In the genomic region with DNA sequence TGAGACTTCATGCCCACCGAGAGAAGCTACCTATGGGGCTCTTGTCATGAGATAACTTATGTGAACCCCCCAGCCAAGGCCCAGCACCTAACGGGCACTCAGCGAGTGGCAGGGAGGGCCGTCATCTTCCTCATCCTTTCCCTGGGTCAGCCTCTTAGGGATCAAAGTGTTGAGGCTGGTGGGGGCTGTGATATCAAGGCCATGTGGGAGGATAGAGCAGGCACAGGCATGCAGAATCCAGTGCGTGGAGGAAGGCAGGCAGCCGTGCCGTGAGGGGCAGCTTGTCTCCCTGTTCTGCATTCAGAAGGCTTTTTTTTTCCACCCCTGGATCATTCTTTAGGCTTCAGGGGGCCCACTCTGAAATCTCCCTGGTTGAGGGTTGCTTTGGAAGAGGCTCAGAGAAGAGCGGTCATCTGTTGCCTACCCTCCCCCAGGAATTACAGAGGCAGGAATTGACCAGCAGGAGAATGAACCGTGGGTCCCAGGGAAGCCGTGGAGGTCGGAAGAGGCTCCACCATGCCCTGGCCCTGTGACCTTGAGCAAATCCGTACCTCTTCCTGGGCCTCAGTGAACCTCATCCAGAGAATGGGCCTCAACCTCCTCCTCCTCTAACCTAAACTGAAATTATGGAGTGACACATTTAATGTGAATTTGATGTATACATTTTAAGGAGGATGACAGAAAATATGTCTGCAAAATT, we compare ENCODE assay signal across 16 cellular contexts.
DNase-seq lines count a peak whose midpoint lies in the region; ATAC-seq and FAIRE-seq lines count a peak whose summit lies in the region.
"Had no signal": no experiment of that assay in that cellular context is flagged by ENCODE, and none has a peak within 500 bp of the region (broad histone marks: within the 10 kb centered on the region; RNA-seq: fewer than 3 reads in every experiment).

No MANE protein-coding gene starts in this region.

- DNase-seq in DMS79 treated with DMSO at 0.1 percent for 48 hours (lab: John Stamatoyannopoulos, UW) (peak; percentile 55), DMS79 (lab: John Stamatoyannopoulos, UW) (no peak), 8988T (peak; percentile 6), NCI-H1694 (lab: John Stamatoyannopoulos, UW) (peak; percentile 68), iPS-NIHi11 (ENCODE audit: low spot score) (peak; percentile 4), urothelium cell line (ENCODE audit: low spot score) (no peak)
- DNase-seq in stimulated activated CD8-positive, alpha-beta memory T cell treated with anti-CD3 and anti-CD28 coated beads, Interleukin-4, amount 100 ng/mL, for 48 hours: no peak
- DNase-seq: cerebellar nuclear complex; effector CD4-positive, alpha-beta T cell; NCI-H226; NK-92 treated with Interleukin-12 subunit alpha and Interleukin-12 subunit beta, amount 100 ng/mL, for 24 hours had no signal

- no peak for ATAC-seq in esophagus mucosa
- ATAC-seq: activated T-cell treated with anti-CD3 and anti-CD28 coated beads, Interleukin-2, amount 50 U/mL, for 72 hours; left ventricle myocardium superior had no signal

- no peak for FAIRE-seq in urothelium cell line (lab: Jason Lieb, UNC)
- FAIRE-seq: astrocyte, RCC 7860 had no signal

Comparison
In these comparisons a context has a peak if more than half of its experiments do, and no peak if none do; other contexts are left out.
1. DNase-seq: peak in DMS79 treated with DMSO at 0.1 percent for 48 hours (single experiment), 8988T (single experiment), NCI-H1694 (single experiment) and iPS-NIHi11 (single experiment); none in DMS79 (single experiment), urothelium cell line (single experiment) and stimulated activated CD8-positive, alpha-beta memory T cell treated with anti-CD3 and anti-CD28 coated beads, Interleukin-4, amount 100 ng/mL, for 48 hours (single experiment).